Comparison of ENCODE assay signal across 8 cellular contexts in genomic region chr1:155207578-155208405, GRCh38. TPM values are rescaled to one million over a fixed set of nuclear protein-coding genes. Genes with fewer than 3 reads are reported as not detected.
DNase-seq lines count a peak whose midpoint lies in the region; ATAC-seq, FAIRE-seq and TF ChIP-seq lines count a peak whose summit lies in the region.

TSS of gene THBS3 (minus strand) at chr1:155207897. CDS start at chr1:155207876, 21 bp downstream.

- no peak for TF ChIP-seq EP300 in HepG2 (IDR thresholded peaks at IDR 0.05; ENCODE audit: low read depth in 2 of 2, low read length in 2 of 2)
- TF ChIP-seq EP300 in HepG2 (CRISPR knock-in tag; IDR thresholded peaks at IDR 0.05; ENCODE audit: borderline replicate concordance): no peak

- POLR2A ChIA-PET in HepG2 (lab: Yijun Ruan, JAX): interaction anchor here (1.0 to 3.5 kb wide), 4 partner anchors 14 to 73 kb away, joined by 3 to 19 read pairs (median 4); no protein-coding TSS in a partner anchor

- H3K4me3 Mint-ChIP-seq in activated CD8-positive, alpha-beta memory T cell treated with anti-CD3 and anti-CD28 coated beads, Interleukin-2, amount 10 ng/mL, durations not matched to agents 7 days and 5 days: peak within 1 kb of the TSS; percentile 83

- TF ChIP-seq CTCF in colonic mucosa (IDR thresholded peaks at IDR 0.05) (no peak), HepG2 (CRISPR knock-in tag; IDR thresholded peaks at IDR 0.05) (no peak)

- no peaks in the 10 kb centered on the region for H3K36me3 Mint-ChIP-seq in activated CD8-positive, alpha-beta memory T cell treated with anti-CD3 and anti-CD28 coated beads, Interleukin-2, amount 10 ng/mL, durations not matched to agents 7 days and 5 days

- DNase-seq in activated CD8-positive, alpha-beta memory T cell treated with anti-CD3 and anti-CD28 coated beads, Interleukin-2, amount 10 ng/mL, durations not matched to agents 7 days and 5 days: no peak
- DNase-seq in activated CD8-positive, alpha-beta memory T cell treated with anti-CD3 and anti-CD28 coated beads, Interleukin-2, amount 50 U/mL, for 4 hours: no peak
- DNase-seq in NT2/D1 (ENCODE audit: low read depth, low spot score) (peak; percentile 78), colonic mucosa (peak; percentile 44), HepG2 (ENCODE audit: low spot score) (no peak), stromal cell of bone marrow (ENCODE audit: low read depth) (peak; percentile 45)
- DNase-seq in activated effector memory CD4-positive, alpha-beta T cell treated with Interleukin-2 at 50 U/mL for 16 hours: no peak

- no peak for TF ChIP-seq RAD21 in HepG2 (CRISPR knock-in tag; IDR thresholded peaks at IDR 0.05)

- no peaks in the 10 kb centered on the region for H3K27me3 ChIP-seq in NT2/D1 (ENCODE audit: insufficient read depth, insufficient read length)
- H3K27me3 ChIP-seq in colonic mucosa: no peaks in the 10 kb centered on the region
- peaks cover 0 to 18% of the 10 kb centered on the region in 2 experiments; a peak in 4 of 5 replicates for H3K27me3 ChIP-seq in HepG2 (ENCODE audit: control insufficient read depth in 1 of 2, insufficient read depth in 2 of 2, low read length in 2 of 2)

- H2AFZ ChIP-seq in HepG2 (ENCODE audit: low read length): peak within 1 kb of the TSS; percentile 92

- H3K4me1 ChIP-seq in NT2/D1 (ENCODE audit: insufficient read depth, insufficient read length) (peaks cover 2% of the 10 kb centered on the region), colonic mucosa (peaks cover 13% of the 10 kb centered on the region), HepG2 (ENCODE audit: insufficient read depth, low read length) (peaks cover 29% of the 10 kb centered on the region)

- CTCF ChIA-PET in activated CD8-positive, alpha-beta memory T cell treated with anti-CD3 and anti-CD28 coated beads, Interleukin-2, amount 10 ng/mL, durations not matched to agents 7 days and 5 days (lab: Charles Lee): interaction anchor here (0.5 to 5.3 kb wide), 16 partner anchors 8 to 280 kb away, joined by 3 to 87 read pairs (median 4); partner anchors contain the start of genes KRTCAP2 and TRIM46
- CTCF ChIA-PET in HepG2 (lab: Yijun Ruan, JAX; ENCODE audit: low intra/inter-chr PET ratio, low total read pairs): interaction anchor here (0.7 to 2.4 kb wide), 5 partner anchors 14 to 384 kb away, joined by 3 to 13 read pairs (median 6); partner anchors contain the start of genes KRTCAP2 and TRIM46

- TF ChIP-seq POLR2A in HepG2 (IDR thresholded peaks at IDR 0.05; ENCODE audit: insufficient read depth in 1 of 2, low read depth in 2 of 2, low read length in 2 of 2): no peak

- peak within 1 kb of the TSS; percentile 95 for H3K9ac ChIP-seq in NT2/D1 (ENCODE audit: insufficient read length, low read depth)
- peak within 1 kb of the TSS; percentile 97 to 98 for H3K9ac ChIP-seq in colonic mucosa (ENCODE audit: low read depth in 2 of 2, low read length in 2 of 2)
- peak within 1 kb of the TSS; percentile 100 for H3K9ac ChIP-seq in HepG2 (ENCODE audit: insufficient read depth, low read depth, low read length)

- H3K27ac Mint-ChIP-seq in activated CD8-positive, alpha-beta memory T cell treated with anti-CD3 and anti-CD28 coated beads, Interleukin-2, amount 10 ng/mL, durations not matched to agents 7 days and 5 days: peak within 1 kb of the TSS; percentile 88

- WGBS in HepG2 (ENCODE audit: low lambda C conversion rate): 30% methylated on average over 16 of the region's 16 CpGs

- peak within 1 kb of the TSS; percentile 100 for H3K4me2 ChIP-seq in HepG2 (ENCODE audit: low read depth, low read length)

- H3K27ac ChIP-seq in colonic mucosa: peak within 1 kb of the TSS; percentile 91
- H3K27ac ChIP-seq in HepG2 (ENCODE audit: extremely low read length, insufficient read depth, low read length): peak within 1 kb of the TSS; percentile 98

- H3K4me3 ChIP-seq in NT2/D1 (ENCODE audit: insufficient read length, low read depth) (peak within 1 kb of the TSS; percentile 88), colonic mucosa (peak within 1 kb of the TSS; percentile 72), HepG2 (replicated peaks in 1 of 3; ENCODE audit: insufficient read depth in 1 of 3, low read depth in 2 of 3, low read length in 3 of 3) (peak within 1 kb of the TSS; percentile 96 to 99 (median 98))

- intact Hi-C loops in colonic mucosa (cut with DNase I) (loop anchor here (2.0 kb wide), 1 partner anchor 19 kb away; no protein-coding TSS in a partner anchor), HepG2 (cut with micrococcal nuclease; ENCODE audit: unreplicated experiment) (loop anchor here (1.0 to 10.0 kb wide), 4 partner anchors 20 to 115 kb away; partner anchors contain the start of genes FDPS, PKLR and RUSC1)

- H4K20me1 ChIP-seq in HepG2 (ENCODE audit: insufficient read depth, low read length): no peaks in the 10 kb centered on the region

- no peaks in the 10 kb centered on the region for H3K27me3 Mint-ChIP-seq in activated CD8-positive, alpha-beta memory T cell treated with anti-CD3 and anti-CD28 coated beads, Interleukin-2, amount 10 ng/mL, durations not matched to agents 7 days and 5 days

- FAIRE-seq in HepG2 (lab: Jason Lieb, UNC): no peak

- H3K9me3 ChIP-seq in NT2/D1 (ENCODE audit: insufficient read depth, low read length) (no peaks in the 10 kb centered on the region), colonic mucosa (no peaks in the 10 kb centered on the region), HepG2 (ENCODE audit: low read length) (no peaks in the 10 kb centered on the region)

- H3K36me3 ChIP-seq in NT2/D1 (ENCODE audit: insufficient read depth, insufficient read length, low read length) (peaks cover 55% of the 10 kb centered on the region), colonic mucosa (no peaks in the 10 kb centered on the region), HepG2 (replicated peaks in 1 of 2; ENCODE audit: control insufficient read depth in 1 of 2, insufficient read depth in 2 of 2, low read length in 2 of 2) (peaks cover 3 to 5% of the 10 kb centered on the region in 2 experiments; a peak in 3 of 5 replicates)

- H3K9me3 Mint-ChIP-seq in activated CD8-positive, alpha-beta memory T cell treated with anti-CD3 and anti-CD28 coated beads, Interleukin-2, amount 10 ng/mL, durations not matched to agents 7 days and 5 days (ENCODE audit: low read depth): no peaks in the 10 kb centered on the region

- in situ Hi-C loops in HepG2 (cut with HindIII; ENCODE audit: extremely low pct_ligation_motif_present, low pct_unique_long_range_greater_than_20kb): loop anchor here (10.0 kb wide), 1 partner anchor 387 kb away; no protein-coding TSS in a partner anchor

- peaks cover 34% of the 10 kb centered on the region for H3K4me1 Mint-ChIP-seq in activated CD8-positive, alpha-beta memory T cell treated with anti-CD3 and anti-CD28 coated beads, Interleukin-2, amount 10 ng/mL, durations not matched to agents 7 days and 5 days

- peaks cover 13% of the 10 kb centered on the region for H3K79me2 ChIP-seq in HepG2 (ENCODE audit: insufficient read depth, low read length)

- ATAC-seq in activated CD8-positive, alpha-beta memory T cell treated with anti-CD3 and anti-CD28 coated beads, Interleukin-2, amount 10 ng/mL, durations not matched to agents 7 days and 5 days: no peak
- ATAC-seq in HepG2 (no peak), GM21423 (IDR thresholded peaks at IDR 0.05; ENCODE audit: unreplicated experiment) (no peak)

- TSS peak; percentile 76 for BruUV-seq in HepG2 (replicated peaks; lab: Mats Ljungman, UMichigan)

TF ChIP-seq in HepG2, 621 proteins besides CTCF, POLR2A, EP300 and RAD21 (continues in another document):
- TF ChIP-seq ZFP91 (CRISPR knock-in tag; IDR thresholded peaks at IDR 0.05; ENCODE audit: borderline replicate concordance) (no peak), YEATS2 (CRISPR knock-in tag; IDR thresholded peaks at IDR 0.05; ENCODE audit: borderline replicate concordance) (0 out of 2 replicates have a peak, but pooled peaks have one; percentile 6), HNRNPL (IDR thresholded peaks at IDR 0.05; ENCODE audit: low read depth, low read length) (0 out of 2 replicates have a peak, but pooled peaks have one; percentile 38)

RNA-seq across cellular contexts. Expression of gene THBS3, which starts in this region (rescaled TPM):
- total RNA-seq in activated CD8-positive, alpha-beta memory T cell treated with anti-CD3 and anti-CD28 coated beads, Interleukin-2, amount 10 ng/mL, durations not matched to agents 7 days and 5 days: 10 to 100 TPM; 14.3 to 23.5 TPM
- total RNA-seq in colonic mucosa: 10 to 100 TPM; 12.2 to 16.0 TPM
- total RNA-seq in HepG2 (2016; rRNA removed; fragmentation: Illumina TruSeq; extraction: Trizol): 0.39 and 0.86 TPM in 2 replicates
- total RNA-seq in HepG2 (2016; cell fraction: cytosol; rRNA removed; fragmentation: Illumina TruSeq; extraction: Trizol; ENCODE audit: low read depth): 0.30 TPM in 1 of 2 replicates, not detected in the other
- 0.77 and 0.95 TPM in 2 replicates for total RNA-seq in HepG2 (2016; cell fraction: insoluble cytoplasmic fraction; rRNA removed; fragmentation: Illumina TruSeq; extraction: Trizol)
- total RNA-seq in HepG2 (2016; cell fraction: membrane; rRNA removed; fragmentation: Illumina TruSeq; extraction: Trizol): 0.22 and 0.45 TPM in 2 replicates
- 0.94 and 1.8 TPM in 2 replicates for total RNA-seq in HepG2 (2016; cell fraction: nucleus; rRNA removed; fragmentation: Illumina TruSeq; extraction: Trizol)
- polyA plus RNA-seq in HepG2 (2011; rRNA removed): 3.6 and 4.4 TPM in 2 replicates
- polyA plus RNA-seq in HepG2 (2011; cell fraction: cytosol; rRNA removed): 1.5 and 1.8 TPM in 2 replicates
- polyA plus RNA-seq in HepG2 (2011; cell fraction: nucleus; rRNA removed): 19.9 and 26.8 TPM in 2 replicates
- polyA plus RNA-seq in HepG2 (2012): 2.1 and 2.4 TPM in 2 replicates
- 0.14 and 0.26 TPM in 2 replicates for polyA plus RNA-seq in HepG2 (2016; cell fraction: cytosol; fragmentation: Illumina TruSeq; extraction: Trizol; ENCODE audit: low read depth)
- 0.29 and 0.60 TPM in 2 replicates for polyA plus RNA-seq in HepG2 (2016; cell fraction: insoluble cytoplasmic fraction; fragmentation: Illumina TruSeq; extraction: Trizol; ENCODE audit: low read depth)
- 0.10 and 0.31 TPM in 2 replicates for polyA plus RNA-seq in HepG2 (2016; cell fraction: membrane; fragmentation: Illumina TruSeq; extraction: Trizol; ENCODE audit: low read depth)
- polyA plus RNA-seq in HepG2 (2016; cell fraction: nucleus; fragmentation: Illumina TruSeq; extraction: Trizol; ENCODE audit: insufficient read depth, low read depth): 3.1 and 4.9 TPM in 2 replicates
- 2.9 and 6.9 TPM in 2 replicates for polyA minus RNA-seq in HepG2 (2011; rRNA and poly(A)+ RNA removed; ENCODE audit: low replicate concordance)
- polyA minus RNA-seq in HepG2 (2011; cell fraction: cytosol; rRNA and poly(A)+ RNA removed): 1.4 and 1.5 TPM in 2 replicates
- 2.7 and 3.4 TPM in 2 replicates for polyA minus RNA-seq in HepG2 (2011; cell fraction: nucleus; rRNA and poly(A)+ RNA removed)

Comparison
In these comparisons a context has a peak if more than half of its experiments do, and no peak if none do; other contexts are left out.
1. DNase-seq: peak in NT2/D1 (single experiment), colonic mucosa (single experiment) and stromal cell of bone marrow (single experiment); none in activated CD8-positive, alpha-beta memory T cell treated with anti-CD3 and anti-CD28 coated beads, Interleukin-2, amount 10 ng/mL, durations not matched to agents 7 days and 5 days (single experiment), activated CD8-positive, alpha-beta memory T cell treated with anti-CD3 and anti-CD28 coated beads, Interleukin-2, amount 50 U/mL, for 4 hours (single experiment), HepG2 (single experiment) and activated effector memory CD4-positive, alpha-beta T cell treated with Interleukin-2 at 50 U/mL for 16 hours (single experiment).
2. Peak in every context shown above with its lines, with median percentiles within 50 percentile points of each other: H3K4me3 ChIP-seq and H3K9ac ChIP-seq.